Comparison of ENCODE assay signal across 35 cellular contexts in genomic region chr5:148261221-148261620, GRCh38. TPM values are rescaled to one million over a fixed set of nuclear protein-coding genes. Genes with fewer than 3 reads are reported as not detected.
"Had no signal": no experiment of that assay in that cellular context is flagged by ENCODE, and none has a peak within 500 bp of the region (broad histone marks: within the 10 kb centered on the region; RNA-seq: fewer than 3 reads in every experiment).

No MANE protein-coding gene starts in this region.

- H3K27me3 ChIP-seq: ascending aorta, cardiac muscle cell had no signal

- FAIRE-seq: bronchial epithelial cell, TTC549 had no signal

- H3K36me3 ChIP-seq: ascending aorta, cardiac muscle cell, WERI-Rb-1 had no signal

- ATAC-seq: activated CD4-positive, alpha-beta T cell treated with anti-CD3 and anti-CD28 coated beads for 36 hours; activated CD4-positive, CD25-positive, alpha-beta regulatory T cell treated with anti-CD3 and anti-CD28 coated beads, Interleukin-2, amount 50 U/mL, for 24 hours; activated CD8-positive, alpha-beta memory T cell treated with anti-CD3 and anti-CD28 coated beads, Interleukin-2, amount 10 ng/mL, durations not matched to agents 7 days and 5 days; activated CD8-positive, alpha-beta T cell treated with anti-CD3 and anti-CD28 coated beads, Interleukin-2, amount 10 ng/mL, durations not matched to agents 7 days and 5 days; activated naive CD8-positive, alpha-beta T cell treated with anti-CD3 and anti-CD28 coated beads, Interleukin-2, amount 50 U/mL, for 24 hours; WTC11 had no signal

- H3K4me3 ChIP-seq: ascending aorta, cardiac muscle cell had no signal

- DNase-seq: activated CD4-positive, alpha-beta memory T cell treated with anti-CD3 and anti-CD28 coated beads, Interleukin-2, amount 10 ng/mL, durations not matched to agents 7 days and 5 days; activated CD4-positive, alpha-beta T cell treated with anti-CD3 and anti-CD28 coated beads for 1 hour; activated CD4-positive, alpha-beta T cell treated with anti-CD3 and anti-CD28 coated beads for 36 hours; activated CD4-positive, alpha-beta T cell treated with anti-CD3 and anti-CD28 coated beads for 48 hours; activated CD4-positive, alpha-beta T cell treated with anti-CD3 and anti-CD28 coated beads, Interleukin-2, amount 10 ng/mL, durations not matched to agents 7 days and 5 days; activated CD4-positive, alpha-beta T cell treated with anti-CD3 and anti-CD28 coated beads, Interleukin-2, amount 50 U/mL, for 48 hours; activated CD4-positive, CD25-positive, alpha-beta regulatory T cell; activated CD8-positive, alpha-beta memory T cell treated with anti-CD3 and anti-CD28 coated beads for 24 hours; activated CD8-positive, alpha-beta memory T cell treated with anti-CD3 and anti-CD28 coated beads, Interleukin-2, amount 10 ng/mL, durations not matched to agents 7 days and 5 days; activated CD8-positive, alpha-beta memory T cell treated with anti-CD3 and anti-CD28 coated beads, Interleukin-2, amount 50 U/mL, for 48 hours; activated CD8-positive, alpha-beta T cell treated with anti-CD3 and anti-CD28 coated beads, Interleukin-2, amount 10 ng/mL, durations not matched to agents 7 days and 5 days; activated effector memory CD4-positive, alpha-beta T cell treated with Interleukin-2 at 50 U/mL for 16 hours; activated gamma-delta T cell; activated naive CD4-positive, alpha-beta T cell treated with anti-CD3 and anti-CD28 coated beads, Interleukin-2, amount 10 ng/mL, durations not matched to agents 7 days and 5 days; activated naive CD4-positive, alpha-beta T cell treated with Interleukin-2 at 50 U/mL for 16 hours; activated naive CD8-positive, alpha-beta T cell treated with anti-CD3 and anti-CD28 coated beads, Interleukin-2, amount 10 ng/mL, durations not matched to agents 7 days and 5 days; activated naive CD8-positive, alpha-beta T cell treated with anti-CD3 and anti-CD28 coated beads, Interleukin-2, amount 50 U/mL, for 24 hours; activated T-cell treated with anti-CD3 and anti-CD28 coated beads, Interleukin-2, amount 50 U/mL, for 24 hours; activated T-cell treated with anti-CD3 and anti-CD28 coated beads, Interleukin-2, amount 50 U/mL, for 48 hours; amygdala; anterior cingulate cortex; caudate nucleus; cerebellar nuclear complex; T-helper 2 cell; T-helper 9 cell; WERI-Rb-1 had no signal

- H3K27ac ChIP-seq: ascending aorta, cardiac muscle cell, WERI-Rb-1 had no signal

- H3K4me1 ChIP-seq: ascending aorta had no signal

RNA-seq across cellular contexts. Expression of gene SPINK13, which starts 7.4 kb away (rescaled TPM):
- total RNA-seq: activated CD4-positive, alpha-beta memory T cell treated with anti-CD3 and anti-CD28 coated beads, Interleukin-2, amount 10 ng/mL, durations not matched to agents 7 days and 5 days; activated CD4-positive, alpha-beta T cell treated with anti-CD3 and anti-CD28 coated beads for 36 hours; activated CD4-positive, alpha-beta T cell treated with anti-CD3 and anti-CD28 coated beads, Interleukin-2, amount 10 ng/mL, durations not matched to agents 7 days and 5 days; activated CD8-positive, alpha-beta memory T cell treated with anti-CD3 and anti-CD28 coated beads, Interleukin-2, amount 10 ng/mL, durations not matched to agents 7 days and 5 days; activated CD8-positive, alpha-beta T cell treated with anti-CD3 and anti-CD28 coated beads, Interleukin-2, amount 10 ng/mL, durations not matched to agents 7 days and 5 days; activated naive CD8-positive, alpha-beta T cell treated with anti-CD3 and anti-CD28 coated beads, Interleukin-2, amount 10 ng/mL, durations not matched to agents 7 days and 5 days; activated T-helper 2 cell treated with anti-CD3 and anti-CD28 coated beads, Interferon-gamma antibody, Interleukin-2, Interleukin-4, amounts not matched to agents 10 μg/mL and 5 μg/mL and 100 μg/mL, durations not matched to agents 14 hours and 24 hours and 36 hours; ascending aorta; bronchial epithelial cell; cardiac muscle cell; chondrocyte had no signal

RNA-seq across cellular contexts. Expression of gene MARCOL, which starts 22.9 kb away (rescaled TPM):
- total RNA-seq: activated CD4-positive, alpha-beta memory T cell treated with anti-CD3 and anti-CD28 coated beads, Interleukin-2, amount 10 ng/mL, durations not matched to agents 7 days and 5 days; activated CD4-positive, alpha-beta T cell treated with anti-CD3 and anti-CD28 coated beads for 36 hours; activated CD4-positive, alpha-beta T cell treated with anti-CD3 and anti-CD28 coated beads, Interleukin-2, amount 10 ng/mL, durations not matched to agents 7 days and 5 days; activated CD8-positive, alpha-beta memory T cell treated with anti-CD3 and anti-CD28 coated beads, Interleukin-2, amount 10 ng/mL, durations not matched to agents 7 days and 5 days; activated CD8-positive, alpha-beta T cell treated with anti-CD3 and anti-CD28 coated beads, Interleukin-2, amount 10 ng/mL, durations not matched to agents 7 days and 5 days; activated naive CD8-positive, alpha-beta T cell treated with anti-CD3 and anti-CD28 coated beads, Interleukin-2, amount 10 ng/mL, durations not matched to agents 7 days and 5 days; activated T-helper 2 cell treated with anti-CD3 and anti-CD28 coated beads, Interferon-gamma antibody, Interleukin-2, Interleukin-4, amounts not matched to agents 10 μg/mL and 5 μg/mL and 100 μg/mL, durations not matched to agents 14 hours and 24 hours and 36 hours; ascending aorta; bronchial epithelial cell; cardiac muscle cell; chondrocyte; WTC11 had no signal
- polyA plus RNA-seq: adipose tissue had no signal

RNA-seq across cellular contexts. Expression of gene SPINK7, which starts 51.0 kb away (rescaled TPM):
- total RNA-seq: activated CD4-positive, alpha-beta memory T cell treated with anti-CD3 and anti-CD28 coated beads, Interleukin-2, amount 10 ng/mL, durations not matched to agents 7 days and 5 days; activated CD4-positive, alpha-beta T cell treated with anti-CD3 and anti-CD28 coated beads for 36 hours; activated CD4-positive, alpha-beta T cell treated with anti-CD3 and anti-CD28 coated beads, Interleukin-2, amount 10 ng/mL, durations not matched to agents 7 days and 5 days; activated CD8-positive, alpha-beta memory T cell treated with anti-CD3 and anti-CD28 coated beads, Interleukin-2, amount 10 ng/mL, durations not matched to agents 7 days and 5 days; activated CD8-positive, alpha-beta T cell treated with anti-CD3 and anti-CD28 coated beads, Interleukin-2, amount 10 ng/mL, durations not matched to agents 7 days and 5 days; activated naive CD8-positive, alpha-beta T cell treated with anti-CD3 and anti-CD28 coated beads, Interleukin-2, amount 10 ng/mL, durations not matched to agents 7 days and 5 days; activated T-helper 2 cell treated with anti-CD3 and anti-CD28 coated beads, Interferon-gamma antibody, Interleukin-2, Interleukin-4, amounts not matched to agents 10 μg/mL and 5 μg/mL and 100 μg/mL, durations not matched to agents 14 hours and 24 hours and 36 hours; ascending aorta; cardiac muscle cell; chondrocyte; WTC11 had no signal
- polyA plus RNA-seq: cardiac muscle cell had no signal

RNA-seq across cellular contexts. Expression of gene SPINK6, which starts 58.4 kb away (rescaled TPM):
- total RNA-seq: activated CD4-positive, alpha-beta memory T cell treated with anti-CD3 and anti-CD28 coated beads, Interleukin-2, amount 10 ng/mL, durations not matched to agents 7 days and 5 days; activated CD4-positive, alpha-beta T cell treated with anti-CD3 and anti-CD28 coated beads for 36 hours; activated CD4-positive, alpha-beta T cell treated with anti-CD3 and anti-CD28 coated beads, Interleukin-2, amount 10 ng/mL, durations not matched to agents 7 days and 5 days; activated CD8-positive, alpha-beta memory T cell treated with anti-CD3 and anti-CD28 coated beads, Interleukin-2, amount 10 ng/mL, durations not matched to agents 7 days and 5 days; activated CD8-positive, alpha-beta T cell treated with anti-CD3 and anti-CD28 coated beads, Interleukin-2, amount 10 ng/mL, durations not matched to agents 7 days and 5 days; activated naive CD8-positive, alpha-beta T cell treated with anti-CD3 and anti-CD28 coated beads, Interleukin-2, amount 10 ng/mL, durations not matched to agents 7 days and 5 days; activated T-helper 2 cell treated with anti-CD3 and anti-CD28 coated beads, Interferon-gamma antibody, Interleukin-2, Interleukin-4, amounts not matched to agents 10 μg/mL and 5 μg/mL and 100 μg/mL, durations not matched to agents 14 hours and 24 hours and 36 hours; ascending aorta; bronchial epithelial cell; cardiac muscle cell; chondrocyte; WTC11 had no signal
- polyA plus RNA-seq: cardiac muscle cell had no signal
